1 cellular context compared by ENCODE assay signal in genomic region chr6:35719407-35719829, GRCh38.
TF ChIP-seq lines count a peak whose summit lies in the region.

No MANE protein-coding gene starts in this region.

TF ChIP-seq in SK-N-SH, 30 proteins besides CTCF, POLR2A, EP300 and RAD21 (continued from another document):
- no peak for TF ChIP-seq ZBTB33 (IDR thresholded peaks at IDR 0.05; ENCODE audit: borderline replicate concordance, low read depth)
- TF ChIP-seq USF1 (IDR thresholded peaks at IDR 0.05; ENCODE audit: borderline replicate concordance, low read depth): no peak
- TF ChIP-seq JUND (IDR thresholded peaks at IDR 0.05): no peak
- TF ChIP-seq FOXJ3 (CRISPR knock-in tag; IDR thresholded peaks at IDR 0.05): no peak
- no peak for TF ChIP-seq TCF12 (IDR thresholded peaks at IDR 0.05)
